In the genomic region with DNA sequence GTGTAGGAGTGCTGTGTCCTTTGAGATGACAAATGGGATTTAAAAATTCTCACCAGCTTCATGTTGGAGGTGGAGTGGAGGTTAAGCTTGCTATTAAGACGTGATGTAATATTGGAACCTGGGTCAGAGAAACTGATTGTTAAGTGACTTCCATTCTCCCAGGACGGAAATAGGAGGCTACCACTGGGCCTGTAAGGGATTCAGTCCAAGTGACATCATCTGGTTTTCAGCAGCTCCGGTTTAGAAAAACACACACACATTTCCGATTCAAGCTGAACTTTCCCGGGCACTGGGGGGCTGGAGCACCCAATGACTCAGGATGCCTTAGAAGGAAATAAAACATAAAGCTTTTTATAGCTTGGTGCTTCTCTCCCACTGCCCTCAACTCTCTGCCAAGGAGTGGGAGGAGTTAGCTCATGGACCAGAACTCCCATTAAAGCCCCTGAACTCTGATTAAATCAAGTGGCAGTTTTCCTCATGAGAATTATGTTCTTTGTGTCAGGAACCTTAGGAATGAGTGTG, we compare ENCODE assay signal across 8 cellular contexts. TPM values are rescaled to one million over a fixed set of nuclear protein-coding genes. Genes with fewer than 3 reads are reported as not detected.
A peak's percentile ranks its signal among the peaks of the same experiment; 100 is the strongest.
DNase-seq lines count a peak whose midpoint lies in the region; ATAC-seq and TF ChIP-seq lines count a peak whose summit lies in the region.

No MANE protein-coding gene starts in this region.

- H3K36me3 ChIP-seq in lower lobe of right lung, result peaks cover 40% of the 10 kb centered on the region

- intact Hi-C loops in activated naive CD4-positive, alpha-beta T cell treated with anti-CD3 and anti-CD28 coated beads for 36 hours (cut with micrococcal nuclease), result no loop called here
- intact Hi-C loops in lower lobe of right lung (cut with DNase I), result no loop called here

- ATAC-seq in lower lobe of right lung, result peak; percentile 47 to 66

- H3K4me3 Mint-ChIP-seq in activated naive CD4-positive, alpha-beta T cell treated with anti-CD3 and anti-CD28 coated beads for 36 hours, result no peak overlapping the region
- no peak overlapping the region for H3K4me3 Mint-ChIP-seq in activated naive CD4-positive, alpha-beta T cell treated with anti-CD3 and anti-CD28 coated beads, Interleukin-2, amount 10 ng/mL, durations not matched to agents 7 days and 5 days
- H3K4me3 Mint-ChIP-seq in chondrocyte (ENCODE audit: unreplicated experiment), result no peak overlapping the region

- H3K4me1 ChIP-seq in lower lobe of right lung, result peaks cover 17% of the 10 kb centered on the region

- H3K4me1 Mint-ChIP-seq in activated naive CD4-positive, alpha-beta T cell treated with anti-CD3 and anti-CD28 coated beads for 36 hours (ENCODE audit: low read depth), result peaks cover 35% of the 10 kb centered on the region
- peaks cover 8% of the 10 kb centered on the region for H3K4me1 Mint-ChIP-seq in activated naive CD4-positive, alpha-beta T cell treated with anti-CD3 and anti-CD28 coated beads, Interleukin-2, amount 10 ng/mL, durations not matched to agents 7 days and 5 days
- H3K4me1 Mint-ChIP-seq in chondrocyte (ENCODE audit: low read depth), result peaks cover 55% of the 10 kb centered on the region

- no peak overlapping the region for H3K4me3 ChIP-seq in lower lobe of right lung

- H3K27ac ChIP-seq in lower lobe of right lung, result peak overlapping the region; percentile 53

- TF ChIP-seq CTCF in chondrocyte (IDR thresholded peaks at IDR 0.05), result no peak
- TF ChIP-seq CTCF in lower lobe of right lung (IDR thresholded peaks at IDR 0.05), result no peak

- no peaks in the 10 kb centered on the region for H3K9me3 ChIP-seq in lower lobe of right lung

- H3K9me3 Mint-ChIP-seq in activated naive CD4-positive, alpha-beta T cell treated with anti-CD3 and anti-CD28 coated beads for 36 hours, result no peaks in the 10 kb centered on the region
- H3K9me3 Mint-ChIP-seq in activated naive CD4-positive, alpha-beta T cell treated with anti-CD3 and anti-CD28 coated beads, Interleukin-2, amount 10 ng/mL, durations not matched to agents 7 days and 5 days, result no peaks in the 10 kb centered on the region
- no peaks in the 10 kb centered on the region for H3K9me3 Mint-ChIP-seq in chondrocyte (ENCODE audit: low read depth)

- H3K27me3 Mint-ChIP-seq in activated naive CD4-positive, alpha-beta T cell treated with anti-CD3 and anti-CD28 coated beads for 36 hours (ENCODE audit: low read depth), result no peaks in the 10 kb centered on the region
- no peaks in the 10 kb centered on the region for H3K27me3 Mint-ChIP-seq in activated naive CD4-positive, alpha-beta T cell treated with anti-CD3 and anti-CD28 coated beads, Interleukin-2, amount 10 ng/mL, durations not matched to agents 7 days and 5 days
- no peaks in the 10 kb centered on the region for H3K27me3 Mint-ChIP-seq in chondrocyte (ENCODE audit: low read depth)

- CTCF ChIA-PET in activated naive CD4-positive, alpha-beta T cell treated with anti-CD3 and anti-CD28 coated beads for 36 hours (lab: Charles Lee), result interaction anchor here (0.6 to 2.8 kb wide), 3 partner anchors 10 to 493 kb away, joined by 3 to 16 read pairs (median 5); no protein-coding TSS in a partner anchor
- CTCF ChIA-PET in activated naive CD4-positive, alpha-beta T cell treated with anti-CD3 and anti-CD28 coated beads, Interleukin-2, amount 10 ng/mL, durations not matched to agents 7 days and 5 days (lab: Charles Lee), result interaction anchor here (0.7 to 2.5 kb wide), 4 partner anchors 10 to 288 kb away, joined by 3 to 9 read pairs (median 4); no protein-coding TSS in a partner anchor

- H3K36me3 Mint-ChIP-seq in activated naive CD4-positive, alpha-beta T cell treated with anti-CD3 and anti-CD28 coated beads for 36 hours (ENCODE audit: low read depth), result peaks cover 13% of the 10 kb centered on the region
- peaks cover 34% of the 10 kb centered on the region for H3K36me3 Mint-ChIP-seq in activated naive CD4-positive, alpha-beta T cell treated with anti-CD3 and anti-CD28 coated beads, Interleukin-2, amount 10 ng/mL, durations not matched to agents 7 days and 5 days
- peaks cover 16% of the 10 kb centered on the region for H3K36me3 Mint-ChIP-seq in chondrocyte (ENCODE audit: low read depth)

- peak overlapping the region; percentile 65 for H3K27ac Mint-ChIP-seq in activated naive CD4-positive, alpha-beta T cell treated with anti-CD3 and anti-CD28 coated beads for 36 hours
- no peak overlapping the region for H3K27ac Mint-ChIP-seq in activated naive CD4-positive, alpha-beta T cell treated with anti-CD3 and anti-CD28 coated beads, Interleukin-2, amount 10 ng/mL, durations not matched to agents 7 days and 5 days
- peak overlapping the region; percentile 86 for H3K27ac Mint-ChIP-seq in chondrocyte (ENCODE audit: unreplicated experiment)

- H3K27me3 ChIP-seq in lower lobe of right lung (ENCODE audit: low read depth), result no peaks in the 10 kb centered on the region

- peak; percentile 11 for DNase-seq in activated naive CD4-positive, alpha-beta T cell treated with anti-CD3 and anti-CD28 coated beads for 36 hours
- DNase-seq in activated naive CD4-positive, alpha-beta T cell treated with anti-CD3 and anti-CD28 coated beads, Interleukin-2, amount 10 ng/mL, durations not matched to agents 7 days and 5 days, result no peak
- DNase-seq in chondrocyte (ENCODE audit: low spot score), result no peak
- no peak for DNase-seq in lower lobe of right lung
- DNase-seq in ureter (ENCODE audit: low spot score), result peak; percentile 70
- no peak for DNase-seq in NCI-H146 (lab: John Stamatoyannopoulos, UW)
- DNase-seq in NCI-H146 treated with DMSO at 0.1 percent for 48 hours (lab: John Stamatoyannopoulos, UW; ENCODE audit: unreplicated experiment), result no peak
- no peak for DNase-seq in NCI-H1694 treated with DMSO at 0.1 percent for 48 hours (lab: John Stamatoyannopoulos, UW)

RNA-seq across cellular contexts. Expression of a gene that starts 12.4 kb away (rescaled TPM):
- 100 to 1,000 TPM; 404 to 409 TPM for total RNA-seq in activated naive CD4-positive, alpha-beta T cell treated with anti-CD3 and anti-CD28 coated beads for 36 hours
- total RNA-seq in chondrocyte (236 to 273 TPM (median 270 TPM) in 3 replicates), lower lobe of right lung (518 TPM), ureter (335 TPM)

Comparison
In these comparisons a context has a peak if more than half of its experiments do, and no peak if none do; other contexts are left out.
1. DNase-seq: peak in activated naive CD4-positive, alpha-beta T cell treated with anti-CD3 and anti-CD28 coated beads for 36 hours (single experiment) and ureter (single experiment); none in activated naive CD4-positive, alpha-beta T cell treated with anti-CD3 and anti-CD28 coated beads, Interleukin-2, amount 10 ng/mL, durations not matched to agents 7 days and 5 days (single experiment), chondrocyte (single experiment), lower lobe of right lung (single experiment), NCI-H146 (single experiment), NCI-H146 treated with DMSO at 0.1 percent for 48 hours (single experiment) and NCI-H1694 treated with DMSO at 0.1 percent for 48 hours (single experiment).